1 cellular context compared by ENCODE assay signal in the genomic region with DNA sequence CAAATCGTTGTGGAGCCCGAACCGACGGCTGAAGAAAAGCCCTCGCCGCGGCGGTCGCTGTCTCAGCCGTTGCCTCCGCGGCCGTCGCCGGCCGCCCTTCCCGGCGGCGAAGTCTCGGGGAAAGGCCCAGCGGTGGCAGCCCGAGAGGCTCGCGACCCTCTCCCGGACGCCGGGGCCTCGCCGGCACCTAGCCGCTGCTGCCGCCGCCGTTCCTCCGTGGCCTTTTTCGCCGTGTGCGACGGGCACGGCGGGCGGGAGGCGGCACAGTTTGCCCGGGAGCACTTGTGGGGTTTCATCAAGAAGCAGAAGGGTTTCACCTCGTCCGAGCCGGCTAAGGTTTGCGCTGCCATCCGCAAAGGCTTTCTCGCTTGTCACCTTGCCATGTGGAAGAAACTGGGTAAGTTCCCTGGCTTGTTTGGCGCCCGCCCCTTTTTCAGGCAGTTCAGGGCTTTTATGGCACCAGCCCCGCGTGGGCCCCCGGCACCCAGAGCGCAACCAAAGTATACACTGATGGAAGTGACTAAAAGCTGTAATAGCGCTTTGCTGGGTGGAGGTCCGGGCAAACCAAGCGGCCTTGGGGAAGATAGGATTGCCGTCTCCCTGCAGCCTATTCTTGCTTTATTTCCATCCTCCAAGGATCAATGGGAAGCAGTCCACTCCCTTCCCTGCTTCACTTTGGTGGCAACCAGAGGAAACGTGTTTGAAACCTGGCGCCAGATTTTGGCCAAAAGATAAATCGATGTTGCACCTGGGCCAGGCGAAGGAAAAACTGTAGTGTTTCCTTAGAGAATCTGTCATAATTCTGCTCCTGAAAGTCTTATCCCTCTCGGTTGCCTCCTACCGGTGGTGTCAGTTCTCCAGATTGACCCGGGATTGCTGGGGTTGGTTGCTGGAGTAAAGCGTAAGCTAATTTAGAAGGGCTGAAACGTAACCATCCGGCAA.
TF ChIP-seq lines count a peak whose summit lies in the region.

No MANE protein-coding gene starts in this region.

TF ChIP-seq in PFSK-1, 5 proteins besides CTCF, POLR2A, EP300 and RAD21:
- TF ChIP-seq TAF1 (IDR thresholded peaks at IDR 0.05; ENCODE audit: borderline replicate concordance, insufficient read depth, low read length), result 0 out of 2 replicates have a peak, but pooled peaks have one; percentile 39
- TF ChIP-seq SIN3A (IDR thresholded peaks at IDR 0.05; ENCODE audit: borderline replicate concordance, insufficient read depth, low read length), result peak; percentile 89; the same call in 1 of the 2 replicates
- no peak for TF ChIP-seq FOXP2 (optimal IDR thresholded peaks at IDR 0.05; ENCODE audit: borderline replicate concordance, extremely low read depth, extremely low read length, insufficient read depth)
- TF ChIP-seq, protein P1, sequence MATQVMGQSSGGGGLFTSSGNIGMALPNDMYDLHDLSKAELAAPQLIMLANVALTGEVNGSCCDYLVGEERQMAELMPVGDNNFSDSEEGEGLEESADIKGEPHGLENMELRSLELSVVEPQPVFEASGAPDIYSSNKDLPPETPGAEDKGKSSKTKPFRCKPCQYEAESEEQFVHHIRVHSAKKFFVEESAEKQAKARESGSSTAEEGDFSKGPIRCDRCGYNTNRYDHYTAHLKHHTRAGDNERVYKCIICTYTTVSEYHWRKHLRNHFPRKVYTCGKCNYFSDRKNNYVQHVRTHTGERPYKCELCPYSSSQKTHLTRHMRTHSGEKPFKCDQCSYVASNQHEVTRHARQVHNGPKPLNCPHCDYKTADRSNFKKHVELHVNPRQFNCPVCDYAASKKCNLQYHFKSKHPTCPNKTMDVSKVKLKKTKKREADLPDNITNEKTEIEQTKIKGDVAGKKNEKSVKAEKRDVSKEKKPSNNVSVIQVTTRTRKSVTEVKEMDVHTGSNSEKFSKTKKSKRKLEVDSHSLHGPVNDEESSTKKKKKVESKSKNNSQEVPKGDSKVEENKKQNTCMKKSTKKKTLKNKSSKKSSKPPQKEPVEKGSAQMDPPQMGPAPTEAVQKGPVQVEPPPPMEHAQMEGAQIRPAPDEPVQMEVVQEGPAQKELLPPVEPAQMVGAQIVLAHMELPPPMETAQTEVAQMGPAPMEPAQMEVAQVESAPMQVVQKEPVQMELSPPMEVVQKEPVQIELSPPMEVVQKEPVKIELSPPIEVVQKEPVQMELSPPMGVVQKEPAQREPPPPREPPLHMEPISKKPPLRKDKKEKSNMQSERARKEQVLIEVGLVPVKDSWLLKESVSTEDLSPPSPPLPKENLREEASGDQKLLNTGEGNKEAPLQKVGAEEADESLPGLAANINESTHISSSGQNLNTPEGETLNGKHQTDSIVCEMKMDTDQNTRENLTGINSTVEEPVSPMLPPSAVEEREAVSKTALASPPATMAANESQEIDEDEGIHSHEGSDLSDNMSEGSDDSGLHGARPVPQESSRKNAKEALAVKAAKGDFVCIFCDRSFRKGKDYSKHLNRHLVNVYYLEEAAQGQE (IDR thresholded peaks at IDR 0.05; ENCODE audit: insufficient read depth in 1 of 2, low read depth in 2 of 2, low read length in 2 of 2), result no peak; a peak in 1 of 4 replicates
- TF ChIP-seq POLR2AphosphoS5 (IDR thresholded peaks at IDR 0.05; ENCODE audit: low read depth, low read length), result no peak
